ENCODE assay signal across 1 cellular context in genomic region chr14:57487771-57488170, GRCh38.
TF ChIP-seq lines count a peak whose summit lies in the region.

No MANE protein-coding gene starts in this region.

TF ChIP-seq in GM12878, 131 proteins besides CTCF, POLR2A, EP300 and RAD21 (continued from another document):
- TF ChIP-seq PBX3 (IDR thresholded peaks at IDR 0.05; ENCODE audit: insufficient replicate concordance, low read depth, low read length) (no peak), PAX5 (IDR thresholded peaks at IDR 0.05; ENCODE audit: borderline replicate concordance, low read depth, low read length) (no peak), SMC3 (IDR thresholded peaks at IDR 0.05; ENCODE audit: borderline replicate concordance, low read length) (no peak), SRF (IDR thresholded peaks at IDR 0.05; ENCODE audit: low read depth in 2 of 2, low read length in 2 of 2) (no peak), MEF2A (IDR thresholded peaks at IDR 0.05; ENCODE audit: insufficient read depth, low read depth, low read length) (no peak), MLLT1 (IDR thresholded peaks at IDR 0.05) (no peak), KLF5 (IDR thresholded peaks at IDR 0.05; ENCODE audit: partially characterized antibody) (no peak), SIN3A (IDR thresholded peaks at IDR 0.05; ENCODE audit: low read depth, low read length) (no peak)
- TF ChIP-seq, protein P1, sequence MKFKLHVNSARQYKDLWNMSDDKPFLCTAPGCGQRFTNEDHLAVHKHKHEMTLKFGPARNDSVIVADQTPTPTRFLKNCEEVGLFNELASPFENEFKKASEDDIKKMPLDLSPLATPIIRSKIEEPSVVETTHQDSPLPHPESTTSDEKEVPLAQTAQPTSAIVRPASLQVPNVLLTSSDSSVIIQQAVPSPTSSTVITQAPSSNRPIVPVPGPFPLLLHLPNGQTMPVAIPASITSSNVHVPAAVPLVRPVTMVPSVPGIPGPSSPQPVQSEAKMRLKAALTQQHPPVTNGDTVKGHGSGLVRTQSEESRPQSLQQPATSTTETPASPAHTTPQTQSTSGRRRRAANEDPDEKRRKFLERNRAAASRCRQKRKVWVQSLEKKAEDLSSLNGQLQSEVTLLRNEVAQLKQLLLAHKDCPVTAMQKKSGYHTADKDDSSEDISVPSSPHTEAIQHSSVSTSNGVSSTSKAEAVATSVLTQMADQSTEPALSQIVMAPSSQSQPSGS (IDR thresholded peaks at IDR 0.05; ENCODE audit: low read length) = no peak
- TF ChIP-seq, protein P2, sequence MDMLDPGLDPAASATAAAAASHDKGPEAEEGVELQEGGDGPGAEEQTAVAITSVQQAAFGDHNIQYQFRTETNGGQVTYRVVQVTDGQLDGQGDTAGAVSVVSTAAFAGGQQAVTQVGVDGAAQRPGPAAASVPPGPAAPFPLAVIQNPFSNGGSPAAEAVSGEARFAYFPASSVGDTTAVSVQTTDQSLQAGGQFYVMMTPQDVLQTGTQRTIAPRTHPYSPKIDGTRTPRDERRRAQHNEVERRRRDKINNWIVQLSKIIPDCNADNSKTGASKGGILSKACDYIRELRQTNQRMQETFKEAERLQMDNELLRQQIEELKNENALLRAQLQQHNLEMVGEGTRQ (IDR thresholded peaks at IDR 0.05; ENCODE audit: borderline replicate concordance, low read depth, low read length) = no peak
- TF ChIP-seq, protein P3, sequence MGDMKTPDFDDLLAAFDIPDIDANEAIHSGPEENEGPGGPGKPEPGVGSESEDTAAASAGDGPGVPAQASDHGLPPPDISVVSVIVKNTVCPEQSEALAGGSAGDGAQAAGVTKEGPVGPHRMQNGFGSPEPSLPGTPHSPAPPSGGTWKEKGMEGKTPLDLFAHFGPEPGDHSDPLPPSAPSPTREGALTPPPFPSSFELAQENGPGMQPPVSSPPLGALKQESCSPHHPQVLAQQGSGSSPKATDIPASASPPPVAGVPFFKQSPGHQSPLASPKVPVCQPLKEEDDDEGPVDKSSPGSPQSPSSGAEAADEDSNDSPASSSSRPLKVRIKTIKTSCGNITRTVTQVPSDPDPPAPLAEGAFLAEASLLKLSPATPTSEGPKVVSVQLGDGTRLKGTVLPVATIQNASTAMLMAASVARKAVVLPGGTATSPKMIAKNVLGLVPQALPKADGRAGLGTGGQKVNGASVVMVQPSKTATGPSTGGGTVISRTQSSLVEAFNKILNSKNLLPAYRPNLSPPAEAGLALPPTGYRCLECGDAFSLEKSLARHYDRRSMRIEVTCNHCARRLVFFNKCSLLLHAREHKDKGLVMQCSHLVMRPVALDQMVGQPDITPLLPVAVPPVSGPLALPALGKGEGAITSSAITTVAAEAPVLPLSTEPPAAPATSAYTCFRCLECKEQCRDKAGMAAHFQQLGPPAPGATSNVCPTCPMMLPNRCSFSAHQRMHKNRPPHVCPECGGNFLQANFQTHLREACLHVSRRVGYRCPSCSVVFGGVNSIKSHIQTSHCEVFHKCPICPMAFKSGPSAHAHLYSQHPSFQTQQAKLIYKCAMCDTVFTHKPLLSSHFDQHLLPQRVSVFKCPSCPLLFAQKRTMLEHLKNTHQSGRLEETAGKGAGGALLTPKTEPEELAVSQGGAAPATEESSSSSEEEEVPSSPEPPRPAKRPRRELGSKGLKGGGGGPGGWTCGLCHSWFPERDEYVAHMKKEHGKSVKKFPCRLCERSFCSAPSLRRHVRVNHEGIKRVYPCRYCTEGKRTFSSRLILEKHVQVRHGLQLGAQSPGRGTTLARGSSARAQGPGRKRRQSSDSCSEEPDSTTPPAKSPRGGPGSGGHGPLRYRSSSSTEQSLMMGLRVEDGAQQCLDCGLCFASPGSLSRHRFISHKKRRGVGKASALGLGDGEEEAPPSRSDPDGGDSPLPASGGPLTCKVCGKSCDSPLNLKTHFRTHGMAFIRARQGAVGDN (IDR thresholded peaks at IDR 0.05) = no peak
